13 cellular contexts compared by ENCODE assay signal in the genomic region with DNA sequence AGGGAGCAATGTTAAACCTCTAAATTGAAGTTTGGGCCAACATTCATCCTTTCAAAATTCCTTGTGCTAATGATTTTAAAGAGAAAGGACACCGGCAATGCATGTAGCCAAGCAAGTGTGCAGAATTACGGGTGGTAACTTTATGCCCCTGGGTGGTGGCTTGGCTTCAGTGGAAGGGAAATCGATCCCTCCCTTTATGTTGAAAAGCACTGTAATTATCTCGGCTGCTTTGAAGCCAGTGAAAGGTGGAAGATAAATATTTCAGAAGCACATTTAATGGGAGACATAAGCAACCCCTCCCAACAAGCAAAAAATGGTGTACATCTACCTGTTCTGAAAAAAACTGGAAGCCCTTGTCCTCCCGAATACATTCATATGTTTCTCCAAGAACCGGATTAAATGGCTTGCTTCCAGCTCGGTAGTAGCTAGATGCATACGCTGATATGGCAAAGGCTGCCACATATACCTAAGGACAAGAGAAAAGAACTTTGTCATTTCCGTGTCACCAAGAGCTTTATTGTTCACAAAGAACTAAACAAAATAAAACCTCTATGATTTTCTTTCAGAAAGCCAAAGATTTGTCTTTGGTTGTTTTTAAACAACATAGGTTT.
A peak's percentile ranks its signal among the peaks of the same experiment; 100 is the strongest.
DNase-seq lines count a peak whose midpoint lies in the region; ATAC-seq and TF ChIP-seq lines count a peak whose summit lies in the region.
"Had no signal": no experiment of that assay in that cellular context is flagged by ENCODE, and none has a peak within 500 bp of the region (broad histone marks: within the 10 kb centered on the region; RNA-seq: fewer than 3 reads in every experiment).

No MANE protein-coding gene starts in this region.

- H3K4me3 ChIP-seq in PC-3 (ENCODE audit: low read length) = no peak overlapping the region
- no peak overlapping the region for H3K4me3 ChIP-seq in stomach
- no peak overlapping the region for H3K4me3 ChIP-seq in trophoblast cell (ENCODE audit: low read depth, low read length)
- H3K4me3 ChIP-seq: tibial nerve had no signal

- H3K79me2 ChIP-seq in PC-3 (ENCODE audit: low read length) = no peaks in the 10 kb centered on the region
- H3K79me2 ChIP-seq in trophoblast cell (ENCODE audit: control insufficient read depth, insufficient read depth, low read length, poor library complexity) = no peaks in the 10 kb centered on the region

- intact Hi-C loops in Calu3 (cut with micrococcal nuclease; ENCODE audit: unreplicated experiment) = no loop called here
- intact Hi-C loops in PC-3 (cut with micrococcal nuclease) = no loop called here
- intact Hi-C loops in left colon (cut with DNase I, micrococcal nuclease) = no loop called here
- intact Hi-C loops in stomach (cut with DNase I; ENCODE audit: low total_unique reads) = no loop called here

- POLR2A ChIA-PET in PC-3 (lab: Charles Lee; ENCODE audit: unreplicated experiment) = no interaction called here

- H4K20me1 ChIP-seq in PC-3 (ENCODE audit: low read length) = no peaks in the 10 kb centered on the region

- H3K18ac ChIP-seq in trophoblast cell (ENCODE audit: low read length) = no peak overlapping the region

- H2BK5ac ChIP-seq in trophoblast cell (ENCODE audit: low read depth, low read length, poor library complexity) = no peak overlapping the region

- H3K9me3 ChIP-seq in PC-3 (ENCODE audit: low read length) (no peaks in the 10 kb centered on the region), stomach (no peaks in the 10 kb centered on the region), trophoblast cell (ENCODE audit: insufficient read depth, low read depth, low read length) (no peaks in the 10 kb centered on the region)
- H3K9me3 ChIP-seq: tibial nerve had no signal

- H2BK120ac ChIP-seq in trophoblast cell (ENCODE audit: insufficient read depth, low read length, poor library complexity) = no peak overlapping the region

- H3K4me3 Mint-ChIP-seq in Calu3 (ENCODE audit: low read depth, unreplicated experiment) = no peak overlapping the region
- H3K4me3 Mint-ChIP-seq: activated B cell treated with CpG ODN at 0.5 μM for 24 hours had no signal

- no peak overlapping the region for H4K12ac ChIP-seq in trophoblast cell (ENCODE audit: low read depth, low read length)

- H3K23ac ChIP-seq in trophoblast cell (ENCODE audit: low read length) = no peak overlapping the region

- peak overlapping the region; percentile 56; the same call in 1 of the 2 replicates for H3K27ac ChIP-seq in PC-3 (ENCODE audit: low read length)
- no peak overlapping the region for H3K27ac ChIP-seq in stomach
- no peak overlapping the region for H3K27ac ChIP-seq in trophoblast cell (ENCODE audit: low read depth, low read length)

- no peak overlapping the region for H3K4ac ChIP-seq in trophoblast cell (ENCODE audit: low read depth, low read length)

- peaks cover 4% of the 10 kb centered on the region for H3F3A ChIP-seq in PC-3 (ENCODE audit: low read length, unreplicated experiment)

- no peaks in the 10 kb centered on the region for H3K27me3 ChIP-seq in PC-3 (ENCODE audit: low read length)
- H3K27me3 ChIP-seq in stomach = no peaks in the 10 kb centered on the region
- H3K27me3 ChIP-seq in trophoblast cell (ENCODE audit: insufficient read depth, low read length) = no peaks in the 10 kb centered on the region
- H3K27me3 ChIP-seq: tibial nerve had no signal

- no peak overlapping the region for H3K9ac ChIP-seq in PC-3 (ENCODE audit: low read length)
- H3K9ac ChIP-seq in trophoblast cell (ENCODE audit: low read length) = no peak overlapping the region

- H3K36me3 ChIP-seq in PC-3 (ENCODE audit: low read depth, low read length) = peaks cover 11% of the 10 kb centered on the region
- H3K36me3 ChIP-seq in stomach = peaks cover 0 to 7% (median 2%) of the 10 kb centered on the region in 4 donors
- peaks cover 0 to 3% of the 10 kb centered on the region in 2 experiments for H3K36me3 ChIP-seq in trophoblast cell (ENCODE audit: control insufficient read depth in 1 of 2, insufficient read depth in 2 of 2, low read length in 2 of 2)
- H3K36me3 ChIP-seq: tibial nerve had no signal

- DNase-seq in Calu3 (no peak), NCI-H1417 (lab: John Stamatoyannopoulos, UW) (peak; percentile 62 to 95 (median 82)), PC-3 (no peak), left colon (no peak), stomach (no peak), trophoblast cell (no peak)
- no peak for DNase-seq in effector CD4-positive, alpha-beta T cell
- DNase-seq: activated B cell treated with CpG ODN at 0.5 μM for 24 hours; activated CD8-positive, alpha-beta memory T cell treated with anti-CD3 and anti-CD28 coated beads, Interleukin-2, amount 50 U/mL, for 48 hours; hippocampal formation; naive B cell had no signal

- H3K4me1 Mint-ChIP-seq in Calu3 (ENCODE audit: low read depth, unreplicated experiment) = peaks cover 78% of the 10 kb centered on the region

- no peak overlapping the region for H3K14ac ChIP-seq in trophoblast cell (ENCODE audit: low read length)

- H3K36me3 Mint-ChIP-seq in Calu3 (ENCODE audit: insufficient read depth, unreplicated experiment) = peaks cover 56% of the 10 kb centered on the region

- no peak for TF ChIP-seq EP300 in stomach (IDR thresholded peaks at IDR 0.05)

- no peak overlapping the region for H2BK12ac ChIP-seq in trophoblast cell (ENCODE audit: low read length)

- H3K9me3 Mint-ChIP-seq in Calu3 (ENCODE audit: low read depth, unreplicated experiment) = no peaks in the 10 kb centered on the region
- H3K9me3 Mint-ChIP-seq: activated B cell treated with CpG ODN at 0.5 μM for 24 hours, naive B cell had no signal

- peak overlapping the region; percentile 82 for H3K27ac Mint-ChIP-seq in Calu3 (ENCODE audit: unreplicated experiment)

- peaks cover 41% of the 10 kb centered on the region for H3K4me1 ChIP-seq in PC-3 (ENCODE audit: insufficient read depth, low read length)
- H3K4me1 ChIP-seq in stomach = peaks cover 15 to 43% (median 27%) of the 10 kb centered on the region in 4 donors
- H3K4me1 ChIP-seq in trophoblast cell (ENCODE audit: control insufficient read depth in 1 of 2, insufficient read depth in 2 of 2, low read length in 2 of 2) = peaks cover 4 to 7% of the 10 kb centered on the region in 2 experiments

- no peak overlapping the region for H4K8ac ChIP-seq in trophoblast cell (ENCODE audit: low read depth, low read length)

- no peaks in the 10 kb centered on the region for H3K79me1 ChIP-seq in trophoblast cell (ENCODE audit: low read length)

- H3K4me2 ChIP-seq in PC-3 (ENCODE audit: low read length) = no peak overlapping the region
- no peak overlapping the region for H3K4me2 ChIP-seq in trophoblast cell (ENCODE audit: low read length)

- no peak overlapping the region for H4K91ac ChIP-seq in trophoblast cell (ENCODE audit: low read depth, low read length)

- WGBS in stomach, 5 donors = 49 to 73% (median 66%) methylated on average over 9 of the region's 9 CpGs
- WGBS in trophoblast cell (ENCODE audit: extremely low coverage, insufficient coverage, insufficient read length) = no CpG with 5 or more reads among the region's 9 CpGs

- H2AFZ ChIP-seq in PC-3 (ENCODE audit: low read length) (no peak overlapping the region), trophoblast cell (ENCODE audit: insufficient read depth, low read length, poor library complexity) (no peak overlapping the region)

- H3K27me3 Mint-ChIP-seq in Calu3 (ENCODE audit: unreplicated experiment) = no peaks in the 10 kb centered on the region
- H3K27me3 Mint-ChIP-seq: activated B cell treated with CpG ODN at 0.5 μM for 24 hours, naive B cell had no signal

- TF ChIP-seq POLR2A in stomach (IDR thresholded peaks at IDR 0.05) = no peak

- CTCF ChIA-PET in Calu3 (lab: Charles Lee) = no interaction called here
- CTCF ChIA-PET in PC-3 (lab: Charles Lee) = interaction anchor here (0.6 kb wide), 1 partner anchor 240 kb away, joined by 6 read pairs; no protein-coding TSS in a partner anchor

- BruUV-seq in Calu3 (replicated peaks; lab: Mats Ljungman, UMichigan) (no TSS peak), PC-3 (replicated peaks; lab: Mats Ljungman, UMichigan) (no TSS peak)

- ATAC-seq in PC-3 (no peak), left colon (peak; percentile 36), GM18520 (IDR thresholded peaks at IDR 0.05; ENCODE audit: unreplicated experiment) (no peak)

- H3K9me2 ChIP-seq in PC-3 (replicated peaks; ENCODE audit: low read length) = no peaks in the 10 kb centered on the region

- TF ChIP-seq CTCF in Calu3 (IDR thresholded peaks at IDR 0.05; ENCODE audit: unreplicated experiment) = no peak
- TF ChIP-seq CTCF in PC-3 (conservative IDR thresholded peaks at IDR 0.05; ENCODE audit: low read depth, low read length) = no peak
- TF ChIP-seq CTCF in stomach (IDR thresholded peaks at IDR 0.05) = no peak

- no peak overlapping the region for H2AK5ac ChIP-seq in trophoblast cell (ENCODE audit: low read length)

Comparison
In these comparisons a context has a peak if more than half of its experiments do, and no peak if none do; other contexts are left out.
1. DNase-seq: peak in NCI-H1417 (3 of 3); none in Calu3 (single experiment), PC-3 (single experiment), left colon (0 of 2), stomach (single experiment), trophoblast cell (0 of 2) and effector CD4-positive, alpha-beta T cell (single experiment).